In genomic region chr15:28021281-28022039, GRCh38 we compare ENCODE assay signal across 8 cellular contexts.
A peak's percentile ranks its signal among the peaks of the same experiment; 100 is the strongest.
DNase-seq lines count a peak whose midpoint lies in the region; ATAC-seq and TF ChIP-seq lines count a peak whose summit lies in the region.

No MANE protein-coding gene starts in this region.

- H3K36me3 ChIP-seq in BLaER1 treated with 17β-estradiol and CSF1 and Interleukin-3, amounts not matched to agents 10 nM and 100 nM, result no peaks in the 10 kb centered on the region

- H4K20me1 ChIP-seq in BLaER1 treated with 17β-estradiol and CSF1 and Interleukin-3, amounts not matched to agents 10 nM and 100 nM, result no peaks in the 10 kb centered on the region; a peak in 2 of 22 replicates

- ATAC-seq in GM18873 (IDR thresholded peaks at IDR 0.05; ENCODE audit: low FRiP score, unreplicated experiment) (no peak), GM18498 (IDR thresholded peaks at IDR 0.05; ENCODE audit: unreplicated experiment) (no peak), HG03280 (IDR thresholded peaks at IDR 0.05; ENCODE audit: unreplicated experiment) (no peak)

- H3K4me3 ChIP-seq in BLaER1 treated with 17β-estradiol and CSF1 and Interleukin-3, amounts not matched to agents 10 nM and 100 nM, result no peak overlapping the region
- H3K4me3 ChIP-seq in coronary artery, result no peak overlapping the region

- no peak overlapping the region for H3K9ac ChIP-seq in BLaER1 treated with 17β-estradiol and CSF1 and Interleukin-3, amounts not matched to agents 10 nM and 100 nM

- TF ChIP-seq CTCF in coronary artery (IDR thresholded peaks at IDR 0.05), result peak; percentile 43

- H3K4me2 ChIP-seq in BLaER1 treated with 17β-estradiol and CSF1 and Interleukin-3, amounts not matched to agents 10 nM and 100 nM, result peak overlapping the region in 9 of 11 experiments; percentile 8 to 66 (median 43); a peak in 15 of 22 replicates

- H3K9me3 ChIP-seq in BLaER1 treated with 17β-estradiol and CSF1 and Interleukin-3, amounts not matched to agents 10 nM and 100 nM (replicated peaks in 1 of 11), result peaks cover 0 to 4% (median 0%) of the 10 kb centered on the region in 11 experiments; a peak in 5 of 22 replicates

- H3K27ac ChIP-seq in BLaER1 treated with 17β-estradiol and CSF1 and Interleukin-3, amounts not matched to agents 10 nM and 100 nM, result no peak overlapping the region
- H3K27ac ChIP-seq in coronary artery, result no peak overlapping the region

- peaks cover 0 to 53% (median 28%) of the 10 kb centered on the region in 10 experiments; a peak in 16 of 20 replicates for H3K4me1 ChIP-seq in BLaER1 treated with 17β-estradiol and CSF1 and Interleukin-3, amounts not matched to agents 10 nM and 100 nM

- no peaks in the 10 kb centered on the region for H3K27me3 ChIP-seq in BLaER1 treated with 17β-estradiol and CSF1 and Interleukin-3, amounts not matched to agents 10 nM and 100 nM

- DNase-seq in HuH-7 (ENCODE audit: low spot score) (peak; percentile 65), NCI-H748 treated with DMSO at 0.1 percent for 48 hours (lab: John Stamatoyannopoulos, UW) (peak; percentile 86), coronary artery (ENCODE audit: low spot score) (peak; percentile 69), middle frontal gyrus (ENCODE audit: extremely low spot score, low spot score) (peak; percentile 75)
